Comparison of ENCODE assay signal across 20 cellular contexts in genomic region chr2:2563309-2563860, GRCh38.
DNase-seq lines count a peak whose midpoint lies in the region; ATAC-seq, FAIRE-seq and TF ChIP-seq lines count a peak whose summit lies in the region.
"Had no signal": no experiment of that assay in that cellular context is flagged by ENCODE, and none has a peak within 500 bp of the region (broad histone marks: within the 10 kb centered on the region; RNA-seq: fewer than 3 reads in every experiment).

No MANE protein-coding gene starts in this region.

- H4K20me1 ChIP-seq in neural progenitor cell (ENCODE audit: low read depth) = no peaks in the 10 kb centered on the region

- 90 to 92% methylated on average over 1 to 8 of the region's 8 CpGs for WGBS in endodermal cell (ENCODE audit: insufficient coverage in 1 of 2, insufficient read length in 1 of 2), 2 experiments

- H3K4me1 Mint-ChIP-seq in neural progenitor cell = peaks cover 6% of the 10 kb centered on the region
- H3K4me1 Mint-ChIP-seq in endodermal cell = peaks cover 16% of the 10 kb centered on the region

- no peak overlapping the region for H3K4me2 ChIP-seq in neural progenitor cell
- H3K4me2 ChIP-seq: A549 had no signal

- ATAC-seq in GM18868 (IDR thresholded peaks at IDR 0.05; ENCODE audit: unreplicated experiment) (no peak), HG02610 (IDR thresholded peaks at IDR 0.05; ENCODE audit: unreplicated experiment) (no peak)
- ATAC-seq: A549 had no signal

- H3K9me3 Mint-ChIP-seq in neural progenitor cell (no peaks in the 10 kb centered on the region), endodermal cell (no peaks in the 10 kb centered on the region)
- H3K9me3 Mint-ChIP-seq: CD4-positive, alpha-beta T cell had no signal

- H3K27ac Mint-ChIP-seq in neural progenitor cell = no peak overlapping the region
- H3K27ac Mint-ChIP-seq in endodermal cell = no peak overlapping the region
- H3K27ac Mint-ChIP-seq: CD4-positive, alpha-beta T cell; HFFc6 had no signal

- no peaks in the 10 kb centered on the region for H3K36me3 ChIP-seq in bronchial epithelial cell (ENCODE audit: control insufficient read depth, insufficient read depth, low read length)
- H3K36me3 ChIP-seq in neural progenitor cell = no peaks in the 10 kb centered on the region
- no peaks in the 10 kb centered on the region for H3K36me3 ChIP-seq in endodermal cell (ENCODE audit: control insufficient read depth, insufficient read depth, low read length)

- peak; percentile 82 for FAIRE-seq in bronchial epithelial cell (lab: Jason Lieb, UNC)
- FAIRE-seq: A549, D721Med, G401.6, GM12891, H54 had no signal

- no peaks in the 10 kb centered on the region for H3K79me2 ChIP-seq in neural progenitor cell (ENCODE audit: low read depth)

- H3K9ac ChIP-seq in neural progenitor cell (no peak overlapping the region), endodermal cell (ENCODE audit: extremely low read depth, low read length, poor library complexity, severe bottlenecking) (no peak overlapping the region)
- H3K9ac ChIP-seq: GM23248 had no signal

- H3K27me3 Mint-ChIP-seq in neural progenitor cell (ENCODE audit: insufficient read depth, low read depth) (peaks cover 5% of the 10 kb centered on the region), endodermal cell (ENCODE audit: insufficient read depth) (peaks cover 1% of the 10 kb centered on the region)
- H3K27me3 Mint-ChIP-seq: CD4-positive, alpha-beta T cell had no signal

- no peak overlapping the region for H2AFZ ChIP-seq in neural progenitor cell (replicated peaks)
- H2AFZ ChIP-seq: GM23248 had no signal

- peak overlapping the region; percentile 15 for H3K4me3 Mint-ChIP-seq in neural progenitor cell
- H3K4me3 Mint-ChIP-seq in endodermal cell = no peak overlapping the region
- H3K4me3 Mint-ChIP-seq: CD4-positive, alpha-beta T cell; HFFc6 had no signal

- H3K36me3 Mint-ChIP-seq in neural progenitor cell (no peaks in the 10 kb centered on the region), endodermal cell (ENCODE audit: low read depth) (no peaks in the 10 kb centered on the region)

- H3K4me1 ChIP-seq in neural progenitor cell (peaks cover 6% of the 10 kb centered on the region), endodermal cell (ENCODE audit: control insufficient read depth, insufficient read depth, low read length) (no peaks in the 10 kb centered on the region)
- H3K4me1 ChIP-seq: A549, Caco-2 had no signal

- H3K4me3 ChIP-seq in bronchial epithelial cell (ENCODE audit: low read depth, low read length) = no peak overlapping the region
- no peak overlapping the region for H3K4me3 ChIP-seq in neural progenitor cell
- no peak overlapping the region for H3K4me3 ChIP-seq in endodermal cell (ENCODE audit: low read length)
- H3K4me3 ChIP-seq: A549, GM23248 had no signal

- H3K27me3 ChIP-seq in bronchial epithelial cell (ENCODE audit: control insufficient read depth, insufficient read depth, low read length) (no peaks in the 10 kb centered on the region), neural progenitor cell (no peaks in the 10 kb centered on the region), endodermal cell (ENCODE audit: control insufficient read depth, insufficient read depth, low read length, poor library complexity, severe bottlenecking) (no peaks in the 10 kb centered on the region)

- no peak for TF ChIP-seq CTCF in bronchial epithelial cell (IDR thresholded peaks at IDR 0.05; ENCODE audit: insufficient read depth, low read length, severe bottlenecking)
- TF ChIP-seq CTCF in neural progenitor cell (IDR thresholded peaks at IDR 0.05) = no peak
- TF ChIP-seq CTCF in endodermal cell (conservative IDR thresholded peaks at IDR 0.05) = no peak

- peak; percentile 48 for DNase-seq in NCI-H2171 treated with DMSO at 0.1 percent for 48 hours (lab: John Stamatoyannopoulos, UW)
- no peak for DNase-seq in NCI-H2171 (lab: John Stamatoyannopoulos, UW)
- DNase-seq in bronchial epithelial cell (ENCODE audit: low read depth) = no peak
- DNase-seq in neural progenitor cell (ENCODE audit: low spot score) = no peak
- DNase-seq in endodermal cell = no peak
- DNase-seq: AML-193, Caco-2, GM23248, HCEC 1CT, HFFc6 had no signal

- H3K27ac ChIP-seq in neural progenitor cell (no peak overlapping the region), endodermal cell (ENCODE audit: low read depth, low read length) (no peak overlapping the region)
- H3K27ac ChIP-seq: 22Rv1, A549, C4-2B, GM23248 had no signal

- no peaks in the 10 kb centered on the region for H3F3A ChIP-seq in neural progenitor cell (ENCODE audit: low read depth)

- H3K9me3 ChIP-seq in neural progenitor cell (ENCODE audit: low read depth) (no peaks in the 10 kb centered on the region), endodermal cell (ENCODE audit: control insufficient read depth, low read length) (no peaks in the 10 kb centered on the region)
- H3K9me3 ChIP-seq: A549, Caco-2 had no signal
